17 cellular contexts compared by ENCODE assay signal in genomic region chr18:31576670-31577069, GRCh38. TPM values are rescaled to one million over a fixed set of nuclear protein-coding genes. Genes with fewer than 3 reads are reported as not detected.
A peak's percentile ranks its signal among the peaks of the same experiment; 100 is the strongest.
DNase-seq lines count a peak whose midpoint lies in the region; ATAC-seq, FAIRE-seq and TF ChIP-seq lines count a peak whose summit lies in the region.
"Had no signal": no experiment of that assay in that cellular context is flagged by ENCODE, and none has a peak within 500 bp of the region (broad histone marks: within the 10 kb centered on the region; RNA-seq: fewer than 3 reads in every experiment).

No MANE protein-coding gene starts in this region.

- no peak overlapping the region for H3K4me3 ChIP-seq in A673 (ENCODE audit: low read depth, low read length, poor library complexity, severe bottlenecking)
- H3K4me3 ChIP-seq: left ventricle myocardium inferior had no signal

- POLR2A ChIA-PET in A673 (lab: Charles Lee; ENCODE audit: low non-redundant PET): no interaction called here

- no peak overlapping the region for H3K4me3 Mint-ChIP-seq in natural killer cell treated with Interleukin-12 subunit alpha and Interleukin-12 subunit beta and Interleukin-15 and Interleukin-18, amount 100 ng/mL, for 72 hours
- H3K4me3 Mint-ChIP-seq: activated naive CD4-positive, alpha-beta T cell treated with anti-CD3 and anti-CD28 coated beads, Interleukin-2, amount 50 U/mL, for 24 hours had no signal

- BruUV-seq in A673 (replicated peaks; lab: Mats Ljungman, UMichigan): no TSS peak

- ATAC-seq in GM19463 (IDR thresholded peaks at IDR 0.05; ENCODE audit: unreplicated experiment): peak; percentile 71
- peak; percentile 76 for ATAC-seq in HG02840 (IDR thresholded peaks at IDR 0.05; ENCODE audit: low FRiP score, unreplicated experiment)
- peak; percentile 70 for ATAC-seq in HG03520 (IDR thresholded peaks at IDR 0.05; ENCODE audit: unreplicated experiment)
- ATAC-seq in natural killer cell treated with Interleukin-12 subunit alpha and Interleukin-12 subunit beta and Interleukin-15 and Interleukin-18, amount 100 ng/mL, for 72 hours: no peak

- no peaks in the 10 kb centered on the region for H3K27me3 Mint-ChIP-seq in natural killer cell treated with Interleukin-12 subunit alpha and Interleukin-12 subunit beta and Interleukin-15 and Interleukin-18, amount 100 ng/mL, for 72 hours

- H3K4me1 ChIP-seq in A673 (ENCODE audit: insufficient read depth, low read length, poor library complexity, severe bottlenecking): no peaks in the 10 kb centered on the region

- CTCF ChIA-PET in A673 (lab: Charles Lee): no interaction called here

- DNase-seq in GM18507 (ENCODE audit: extremely low spot score, insufficient read length, low read depth) (no peak), SW480 (ENCODE audit: low spot score) (no peak), hypothalamus (lab: John Stamatoyannopoulos, UW) (no peak), A673 (ENCODE audit: low spot score) (no peak)
- DNase-seq in natural killer cell treated with Interleukin-12 subunit alpha and Interleukin-12 subunit beta and Interleukin-15 and Interleukin-18, amount 100 ng/mL, for 72 hours (ENCODE audit: low spot score): no peak
- DNase-seq: brain microvascular endothelial cell; KG1; left ventricle myocardium inferior; NCI-H1436; stimulated activated CD4-positive, alpha-beta T cell treated with anti-CD3 and anti-CD28 coated beads, Interleukin-12 subunit alpha, Interleukin-12 subunit beta, amount 100 ng/mL, for 4 hours had no signal

- intact Hi-C loops in A673 (cut with micrococcal nuclease; ENCODE audit: unreplicated experiment): no loop called here

- no peaks in the 10 kb centered on the region for H3K9me3 ChIP-seq in A673 (ENCODE audit: low read depth, low read length, poor library complexity, severe bottlenecking)
- H3K9me3 ChIP-seq: left ventricle myocardium inferior had no signal

- no peaks in the 10 kb centered on the region for H3K9me3 Mint-ChIP-seq in natural killer cell treated with Interleukin-12 subunit alpha and Interleukin-12 subunit beta and Interleukin-15 and Interleukin-18, amount 100 ng/mL, for 72 hours
- H3K9me3 Mint-ChIP-seq: activated naive CD4-positive, alpha-beta T cell treated with anti-CD3 and anti-CD28 coated beads, Interleukin-2, amount 50 U/mL, for 24 hours had no signal

- H3K4me1 Mint-ChIP-seq in natural killer cell treated with Interleukin-12 subunit alpha and Interleukin-12 subunit beta and Interleukin-15 and Interleukin-18, amount 100 ng/mL, for 72 hours (ENCODE audit: low read depth in 2 of 2): no peaks in the 10 kb centered on the region
- H3K4me1 Mint-ChIP-seq: activated naive CD4-positive, alpha-beta T cell treated with anti-CD3 and anti-CD28 coated beads, Interleukin-2, amount 50 U/mL, for 24 hours had no signal

- H3K36me3 Mint-ChIP-seq in natural killer cell treated with Interleukin-12 subunit alpha and Interleukin-12 subunit beta and Interleukin-15 and Interleukin-18, amount 100 ng/mL, for 72 hours: no peaks in the 10 kb centered on the region
- H3K36me3 Mint-ChIP-seq: activated naive CD4-positive, alpha-beta T cell treated with anti-CD3 and anti-CD28 coated beads, Interleukin-2, amount 50 U/mL, for 24 hours had no signal

- H3K27ac ChIP-seq in A673 (ENCODE audit: low read depth, low read length, poor library complexity, severe bottlenecking): no peak overlapping the region
- H3K27ac ChIP-seq: brain microvascular endothelial cell, left ventricle myocardium inferior had no signal

- H3K27me3 ChIP-seq in A673 (replicated peaks; ENCODE audit: insufficient read depth, low read depth, low read length, poor library complexity): no peaks in the 10 kb centered on the region
- H3K27me3 ChIP-seq: brain microvascular endothelial cell had no signal

- H3K36me3 ChIP-seq in A673 (ENCODE audit: insufficient read depth, low read length, poor library complexity, severe bottlenecking): no peaks in the 10 kb centered on the region
- H3K36me3 ChIP-seq: brain microvascular endothelial cell, left ventricle myocardium inferior had no signal

- TF ChIP-seq CTCF in A673 (conservative IDR thresholded peaks at IDR 0.05; ENCODE audit: low read depth, low read length): no peak

- peak; percentile 29 for FAIRE-seq in GM18507 (lab: Jason Lieb, UNC)
- FAIRE-seq: D721Med had no signal

- no peak overlapping the region for H3K27ac Mint-ChIP-seq in natural killer cell treated with Interleukin-12 subunit alpha and Interleukin-12 subunit beta and Interleukin-15 and Interleukin-18, amount 100 ng/mL, for 72 hours
- H3K27ac Mint-ChIP-seq: activated naive CD4-positive, alpha-beta T cell treated with anti-CD3 and anti-CD28 coated beads, Interleukin-2, amount 50 U/mL, for 24 hours; progenitor cell of endocrine pancreas had no signal

RNA-seq across cellular contexts. Expression of gene TTR, which starts 15.0 kb away (rescaled TPM):
- total RNA-seq in natural killer cell treated with Interleukin-12 subunit alpha and Interleukin-12 subunit beta and Interleukin-15 and Interleukin-18, amount 100 ng/mL, for 72 hours: not detected
- not detected in 2 replicates for total RNA-seq in A673 (2021)
- total RNA-seq: H4, left ventricle myocardium inferior had no signal

Comparison
In these comparisons a context has a peak if more than half of its experiments do, and no peak if none do; other contexts are left out.
1. ATAC-seq: peak in GM19463 (single experiment), HG02840 (single experiment) and HG03520 (single experiment); none in natural killer cell treated with Interleukin-12 subunit alpha and Interleukin-12 subunit beta and Interleukin-15 and Interleukin-18, amount 100 ng/mL, for 72 hours (0 of 2).